In the genomic region with DNA sequence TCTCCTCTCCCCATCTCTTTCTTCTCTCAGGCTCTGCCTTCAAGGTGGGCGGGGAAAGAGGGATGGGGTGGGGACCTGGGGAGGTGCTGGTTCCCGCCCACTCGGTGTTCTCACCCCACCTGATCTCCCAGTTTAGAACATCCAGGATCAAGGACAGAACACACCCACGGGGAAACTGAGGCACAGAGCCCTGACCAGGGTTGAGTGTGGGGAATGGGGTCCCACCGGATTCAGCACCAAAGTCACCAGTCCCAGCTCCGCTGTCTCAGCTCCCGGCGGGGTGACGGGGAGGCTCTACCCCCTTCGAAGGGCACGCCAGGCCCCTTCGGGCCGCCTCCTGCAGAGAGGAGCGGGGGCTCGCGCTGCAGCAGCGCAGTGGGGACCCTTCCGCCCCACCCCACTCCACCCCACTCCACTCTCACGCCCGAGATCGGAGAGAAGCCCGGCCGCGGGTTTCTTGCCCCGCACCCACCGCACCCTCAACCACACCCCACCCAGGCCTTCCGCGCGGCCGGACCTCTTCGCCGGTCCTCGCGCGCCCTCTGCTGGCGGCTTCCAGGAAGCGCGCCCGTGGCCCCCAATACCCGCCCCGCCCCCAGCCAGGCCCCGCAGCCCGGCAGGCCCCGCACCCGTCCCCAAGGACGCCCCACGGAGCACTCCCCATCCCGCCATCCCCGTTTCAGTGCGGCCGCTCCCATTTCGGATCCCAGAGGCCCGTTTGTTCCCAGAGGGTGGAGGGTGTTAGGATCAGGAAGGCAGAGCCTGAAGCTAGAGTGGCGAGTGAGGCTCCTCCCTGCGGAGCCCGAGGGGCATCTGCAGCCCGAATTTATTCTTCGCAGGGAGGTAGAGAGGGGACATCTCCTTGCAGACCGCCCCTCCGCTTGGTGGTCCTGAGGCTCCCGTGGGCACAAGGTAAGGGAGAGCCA, we compare ENCODE assay signal across 8 cellular contexts. TPM values are rescaled to one million over a fixed set of nuclear protein-coding genes. Genes with fewer than 3 reads are reported as not detected.
DNase-seq lines count a peak whose midpoint lies in the region; ATAC-seq, FAIRE-seq and TF ChIP-seq lines count a peak whose summit lies in the region.

No MANE protein-coding gene starts in this region.

- H4K5ac ChIP-seq in H1 (ENCODE audit: insufficient read length, low read depth, low read length) = no peak overlapping the region

- peak overlapping the region; percentile 22 for H3K56ac ChIP-seq in H1 (replicated peaks; ENCODE audit: insufficient read length, low read depth, low read length)

- TF ChIP-seq EP300 in H1 (IDR thresholded peaks at IDR 0.05; ENCODE audit: borderline replicate concordance in 1 of 2, low read depth in 2 of 2, low read length in 2 of 2) = no peak

- peak overlapping the region in 2 of 4 experiments; percentile 29 to 33; a peak in 2 of 7 replicates for H3K9ac ChIP-seq in H1 (replicated peaks in 1 of 4; ENCODE audit: extremely low read depth in 1 of 4, low read depth in 3 of 4, low read length in 3 of 4)

- CTCF ChIA-PET in H1 (lab: Charles Lee; ENCODE audit: partially characterized antibody) = interaction anchor here (0.5 to 5.9 kb wide), 81 partner anchors 11 to 829 kb away, joined by 3 to 65 read pairs (median 4); a partner anchor contains a TSS

- no peaks in the 10 kb centered on the region for H3K9me3 ChIP-seq in H1 (ENCODE audit: insufficient read depth in 2 of 2, low read depth in 1 of 2, low read length in 1 of 2)

- H3K27me3 ChIP-seq in H1 (replicated peaks in 1 of 4; ENCODE audit: control insufficient read depth in 3 of 4, extremely low read depth in 1 of 4, insufficient read depth in 3 of 4, low read length in 3 of 4) = peaks cover 7 to 73% (median 57%) of the 10 kb centered on the region in 4 experiments

- 0 out of 2 replicates have a peak overlapping the region, but pooled peaks have one; percentile 29 for H2BK15ac ChIP-seq in H1 (ENCODE audit: low read length)

- H3K4ac ChIP-seq in H1 (replicated peaks; ENCODE audit: insufficient read length, low read depth, low read length) = no peak overlapping the region

- peak overlapping the region; percentile 34 to 72 (median 66) for H3K4me3 ChIP-seq in H1 (ENCODE audit: extremely low read depth in 1 of 4, insufficient read depth in 2 of 4, low read depth in 3 of 4, low read length in 4 of 4)

- peak overlapping the region; percentile 55; the same call in 1 of the 2 replicates for H2BK12ac ChIP-seq in H1 (ENCODE audit: low read depth, low read length)

- no peak overlapping the region for H2BK120ac ChIP-seq in H1 (replicated peaks; ENCODE audit: low read depth, low read length)

- H3K18ac ChIP-seq in H1 (ENCODE audit: extremely low read depth, low read length) = peak overlapping the region; percentile 71; the same call in 1 of the 2 replicates

- H3K14ac ChIP-seq in H1 (ENCODE audit: insufficient read length) = no peak overlapping the region

- peak overlapping the region; percentile 65; the same call in 1 of the 2 replicates for H2AFZ ChIP-seq in H1 (ENCODE audit: low read length)

- H4K20me1 ChIP-seq in H1 (replicated peaks in 1 of 2; ENCODE audit: control insufficient read depth in 1 of 2, insufficient read depth in 2 of 2, low read length in 2 of 2) = peaks cover 0 to 6% of the 10 kb centered on the region in 2 experiments

- H3K23me2 ChIP-seq in H1 (ENCODE audit: low read depth, low read length) = peaks cover 14% of the 10 kb centered on the region

- ATAC-seq in HG03039 (IDR thresholded peaks at IDR 0.05; ENCODE audit: unreplicated experiment) = peak; percentile 63

- H3K4me2 ChIP-seq in H1 (ENCODE audit: insufficient read depth in 1 of 2, low read depth in 2 of 2, low read length in 2 of 2) = peak overlapping the region; percentile 71 to 98

- DNase-seq in SIG-M5 treated with dmso at 0.1 percent for 504 hours (lab: John Stamatoyannopoulos, UW; ENCODE audit: unreplicated experiment) (peak; percentile 60), SIG-M5 (lab: John Stamatoyannopoulos, UW) (no peak), NCI-H345 treated with DMSO at 0.1 percent for 48 hours (lab: John Stamatoyannopoulos, UW; ENCODE audit: unreplicated experiment) (peak; percentile 25), H1 (ENCODE audit: low read depth in 1 of 2, low spot score in 2 of 2) (peak in 1 of 2 experiments; percentile 95), mesenteric fat pad (ENCODE audit: low spot score) (peak; percentile 95)
- peak; percentile 94 for DNase-seq in activated CD8-positive, alpha-beta memory T cell treated with anti-CD3 and anti-CD28 coated beads for 24 hours
- peak; percentile 70 for DNase-seq in stimulated activated CD8-positive, alpha-beta memory T cell treated with anti-CD3 and anti-CD28 coated beads, Interleukin-12 subunit alpha, Interleukin-12 subunit beta, amount 100 ng/mL, for 4 hours (ENCODE audit: low read depth)

- no peak overlapping the region for H3K27ac ChIP-seq in H1 (ENCODE audit: low read depth, low read length)

- no peaks in the 10 kb centered on the region for H3K79me1 ChIP-seq in H1 (ENCODE audit: low read depth, low read length)

- no peak overlapping the region for H2BK20ac ChIP-seq in H1 (ENCODE audit: low read length)

- H4K8ac ChIP-seq in H1 (ENCODE audit: extremely low read depth, insufficient read depth, low read length) = no peak overlapping the region

- peak overlapping the region; percentile 75; the same call in 1 of the 2 replicates for H2BK5ac ChIP-seq in H1 (ENCODE audit: low read depth, low read length)

- no peaks in the 10 kb centered on the region for H3K36me3 ChIP-seq in H1 (ENCODE audit: control insufficient read depth in 2 of 4, insufficient read depth in 4 of 4, low read length in 3 of 4)

- TF ChIP-seq CTCF in H1 (IDR thresholded peaks at IDR 0.05; ENCODE audit: control extremely low read depth in 1 of 3, insufficient read depth in 1 of 3, low read depth in 1 of 3, low read length in 3 of 3) = peak; percentile 61 to 79 (median 79)

- no peak for FAIRE-seq in H1 (lab: Jason Lieb, UNC)

- peak overlapping the region; percentile 58 for H4K91ac ChIP-seq in H1 (replicated peaks; ENCODE audit: insufficient read length, low read length)

- H2AK5ac ChIP-seq in H1 (ENCODE audit: low read depth, low read length) = no peak overlapping the region

- POLR2A ChIA-PET in H1 (lab: Charles Lee; ENCODE audit: partially characterized antibody) = interaction anchor here (0.7 to 3.6 kb wide), 9 partner anchors 8 to 356 kb away, joined by 3 to 12 read pairs (median 6); a partner anchor contains a TSS

- no peaks in the 10 kb centered on the region for H3K79me2 ChIP-seq in H1 (ENCODE audit: control insufficient read depth in 1 of 2, insufficient read depth in 2 of 2, low read length in 2 of 2)

- TF ChIP-seq POLR2A in H1 (IDR thresholded peaks at IDR 0.05; ENCODE audit: control extremely low read depth in 1 of 2, low read depth in 2 of 2, low read length in 2 of 2) = no peak

- no peak overlapping the region for H3K23ac ChIP-seq in H1 (ENCODE audit: insufficient read length)

- TF ChIP-seq RAD21 in H1 (IDR thresholded peaks at IDR 0.05 in 1 of 2, conservative IDR thresholded peaks at IDR 0.05 in 1 of 2; ENCODE audit: low read depth in 2 of 2, low read length in 2 of 2) = peak; percentile 75 to 85

- peaks cover 0 to 20% (median 10%) of the 10 kb centered on the region in 4 experiments; a peak in 5 of 7 replicates for H3K4me1 ChIP-seq in H1 (replicated peaks in 1 of 4; ENCODE audit: control insufficient read depth in 3 of 4, insufficient read depth in 4 of 4, low read length in 3 of 4)

- WGBS in H1 (ENCODE audit: extremely low coverage in 1 of 2, insufficient coverage in 1 of 2, insufficient read length in 1 of 2, insufficient replicate concordance in 2 of 2, low coverage in 1 of 2, low lambda C conversion rate in 2 of 2, missing lambda C conversion rate in 1 of 2), 2 experiments = 1% methylated on average over 26 of the region's 61 CpGs; no CpG with 5 or more reads in 1 of the 2 experiments

TF ChIP-seq in H1, 55 proteins besides CTCF, POLR2A, EP300 and RAD21 (continues in another document):
- TF ChIP-seq TEAD4 (IDR thresholded peaks at IDR 0.05; ENCODE audit: low read depth, low read length) = no peak
- no peak for TF ChIP-seq ZNF274 (IDR thresholded peaks at IDR 0.05; ENCODE audit: borderline replicate concordance, extremely low read depth, low read length)
- 0 out of 2 replicates have a peak, but pooled peaks have one; percentile 20 for TF ChIP-seq RBBP5 (IDR thresholded peaks at IDR 0.05; ENCODE audit: borderline replicate concordance, low read depth, low read length)
- TF ChIP-seq BACH1 (IDR thresholded peaks at IDR 0.05; ENCODE audit: low read length) = peak; percentile 54; the same call in 1 of the 2 replicates
- TF ChIP-seq, protein P1, sequence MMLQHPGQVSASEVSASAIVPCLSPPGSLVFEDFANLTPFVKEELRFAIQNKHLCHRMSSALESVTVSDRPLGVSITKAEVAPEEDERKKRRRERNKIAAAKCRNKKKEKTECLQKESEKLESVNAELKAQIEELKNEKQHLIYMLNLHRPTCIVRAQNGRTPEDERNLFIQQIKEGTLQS (IDR thresholded peaks at IDR 0.05; ENCODE audit: insufficient read depth, low read depth, low read length) = no peak
- TF ChIP-seq ASH2L (IDR thresholded peaks at IDR 0.05; ENCODE audit: low read length) = peak; percentile 18
- no peak; a peak in 1 of 4 replicates for TF ChIP-seq HDAC2 (IDR thresholded peaks at IDR 0.05; ENCODE audit: borderline replicate concordance in 1 of 2, low read depth in 2 of 2, low read length in 2 of 2)
- TF ChIP-seq POU5F1 (IDR thresholded peaks at IDR 0.05; ENCODE audit: low read depth, low read length) = no peak

RNA-seq across cellular contexts. Expression of a gene that starts 18.0 kb away (rescaled TPM):
- total RNA-seq in H1 (2021; fragmentation: NEBNext Ultra II Directional; extraction: Animal tissue kit (Norgen Biotek cat#: 25700)) = 26.1 and 26.8 TPM in 2 replicates
- 45.9 and 69.5 TPM in 2 replicates for polyA plus RNA-seq in H1 (2011; rRNA removed)
- polyA plus RNA-seq in H1 (2011; cell fraction: cytosol; rRNA removed) = 40.2 TPM
- 78.2 TPM for polyA plus RNA-seq in H1 (2011; cell fraction: nucleus; rRNA removed)
- 22.9 to 29.5 TPM (median 25.5 TPM) in 4 replicates for polyA plus RNA-seq in H1 (2012, experiment 1 of 2)
- polyA plus RNA-seq in H1 (2012, experiment 2 of 2) = 21.8 TPM
- 16.7 TPM for polyA plus RNA-seq in H1 (2013, experiment 1 of 2)
- polyA plus RNA-seq in H1 (2013, experiment 2 of 2) = 14.7 TPM
- polyA minus RNA-seq in H1 (2011; rRNA and poly(A)+ RNA removed) = 41.7 and 64.6 TPM in 2 replicates
- 26.7 TPM for polyA minus RNA-seq in H1 (2011; cell fraction: cytosol; rRNA and poly(A)+ RNA removed)
- polyA minus RNA-seq in H1 (2011; cell fraction: nucleus; rRNA and poly(A)+ RNA removed) = 46.5 TPM
- 15.5 TPM for total RNA-seq in mesenteric fat pad

RNA-seq across cellular contexts. Expression of a gene that starts 18.0 kb away (rescaled TPM):
- 18.8 and 21.2 TPM in 2 replicates for total RNA-seq in H1 (2021; fragmentation: NEBNext Ultra II Directional; extraction: Animal tissue kit (Norgen Biotek cat#: 25700))
- 25.2 and 31.4 TPM in 2 replicates for polyA plus RNA-seq in H1 (2011; rRNA removed)
- polyA plus RNA-seq in H1 (2011; cell fraction: cytosol; rRNA removed) = 46.4 TPM
- 19.5 TPM for polyA plus RNA-seq in H1 (2011; cell fraction: nucleus; rRNA removed)
- 31.3 to 40.4 TPM (median 36.3 TPM) in 4 replicates for polyA plus RNA-seq in H1 (2012, experiment 1 of 2)
- 12.0 TPM for polyA plus RNA-seq in H1 (2012, experiment 2 of 2)
- polyA plus RNA-seq in H1 (2013, experiment 1 of 2) = 23.2 TPM
- polyA plus RNA-seq in H1 (2013, experiment 2 of 2) = 25.8 TPM
- polyA minus RNA-seq in H1 (2011; rRNA and poly(A)+ RNA removed) = 10.9 and 16.1 TPM in 2 replicates
- polyA minus RNA-seq in H1 (2011; cell fraction: cytosol; rRNA and poly(A)+ RNA removed) = 4.7 TPM
- 6.5 TPM for polyA minus RNA-seq in H1 (2011; cell fraction: nucleus; rRNA and poly(A)+ RNA removed)
- total RNA-seq in mesenteric fat pad = 5.2 TPM
